Comparison of ENCODE assay signal across 10 cellular contexts in the genomic region with DNA sequence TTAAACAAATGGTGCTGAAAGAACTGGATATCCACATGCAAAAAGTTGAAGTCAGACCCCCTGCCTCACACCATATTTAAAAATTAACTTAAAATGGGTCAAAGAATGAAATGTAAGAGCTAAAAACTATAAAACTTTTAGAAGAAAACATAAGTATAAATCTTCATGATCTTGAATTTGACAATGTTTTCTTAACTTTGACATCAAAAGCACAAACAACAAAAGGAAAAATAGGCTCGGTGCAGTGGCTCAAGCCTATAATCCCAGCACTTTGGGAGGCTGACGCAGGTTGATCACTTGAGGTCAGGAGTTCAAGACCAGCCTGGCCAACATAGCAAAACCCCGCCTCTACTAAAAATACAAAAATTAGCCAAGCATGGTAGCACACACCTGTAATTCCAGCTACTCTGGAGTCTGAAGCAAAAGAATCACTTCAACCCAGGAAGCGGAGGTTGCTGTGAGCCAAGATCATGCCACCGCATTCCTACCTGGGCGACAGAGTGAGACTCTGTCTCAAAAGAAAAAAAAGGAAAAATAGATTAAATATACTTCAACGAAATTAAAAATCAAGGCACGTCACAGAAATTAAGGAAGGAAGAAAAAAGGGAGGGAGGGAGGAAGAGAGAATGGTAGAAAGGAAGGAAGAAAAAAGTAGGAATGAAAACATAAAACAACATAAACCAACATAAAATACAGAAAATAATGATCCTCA. TPM values are rescaled to one million over a fixed set of nuclear protein-coding genes. Genes with fewer than 3 reads are reported as not detected.
DNase-seq lines count a peak whose midpoint lies in the region; ATAC-seq and TF ChIP-seq lines count a peak whose summit lies in the region.
"Had no signal": no experiment of that assay in that cellular context is flagged by ENCODE, and none has a peak within 500 bp of the region (broad histone marks: within the 10 kb centered on the region; RNA-seq: fewer than 3 reads in every experiment).

No MANE protein-coding gene starts in this region.

- 0 out of 2 replicates have a peak overlapping the region, but pooled peaks have one; percentile 96 for H3K4me3 ChIP-seq in BLaER1

- H3K27ac ChIP-seq in BLaER1: no peak overlapping the region
- H3K27ac ChIP-seq in KOPT-K1 (ENCODE audit: low read depth, low read length, poor library complexity, severe bottlenecking): peak overlapping the region; percentile 65
- no peak overlapping the region for H3K27ac ChIP-seq in caudate nucleus (ENCODE audit: low read depth, low read length)

- no peaks in the 10 kb centered on the region for H3K9me3 ChIP-seq in BLaER1
- H3K9me3 ChIP-seq in KOPT-K1 (ENCODE audit: insufficient read depth, low read length, poor library complexity, severe bottlenecking): no peaks in the 10 kb centered on the region

- H3K4me1 ChIP-seq in BLaER1: peaks cover 15% of the 10 kb centered on the region

- DNase-seq in chondrocyte (ENCODE audit: low spot score): no peak
- no peak for DNase-seq in natural killer cell
- no peak for DNase-seq in caudate nucleus (lab: John Stamatoyannopoulos, UW)
- no peak for DNase-seq in NK-92 treated with Interleukin-12 subunit alpha and Interleukin-12 subunit beta, amount 100 ng/mL, for 24 hours (lab: John Stamatoyannopoulos, UW)
- no peak for DNase-seq in NCI-H748 (lab: John Stamatoyannopoulos, UW; ENCODE audit: unreplicated experiment)
- DNase-seq: DMS153; stimulated activated CD4-positive, alpha-beta T cell treated with anti-CD3 and anti-CD28 coated beads, Interleukin-12 subunit alpha, Interleukin-12 subunit beta, amount 100 ng/mL, for 4 hours had no signal

- H3K27me3 Mint-ChIP-seq in chondrocyte (ENCODE audit: low read depth) (no peaks in the 10 kb centered on the region), natural killer cell (ENCODE audit: low read depth in 2 of 2) (no peaks in the 10 kb centered on the region)

- H3K4me1 Mint-ChIP-seq in chondrocyte (ENCODE audit: low read depth): peaks cover 14% of the 10 kb centered on the region
- H3K4me1 Mint-ChIP-seq in natural killer cell: peaks cover 64% of the 10 kb centered on the region in 2 donors

- H3K9ac ChIP-seq in BLaER1: no peak overlapping the region

- H3K36me3 ChIP-seq in BLaER1 (no peaks in the 10 kb centered on the region), KOPT-K1 (ENCODE audit: insufficient read depth, low read length) (no peaks in the 10 kb centered on the region)

- H4K20me1 ChIP-seq in BLaER1: no peaks in the 10 kb centered on the region

- no peak for ATAC-seq in natural killer cell
- ATAC-seq in HG02763 (IDR thresholded peaks at IDR 0.05; ENCODE audit: unreplicated experiment): no peak

- H3K36me3 Mint-ChIP-seq in chondrocyte (ENCODE audit: low read depth) (no peaks in the 10 kb centered on the region), natural killer cell (no peaks in the 10 kb centered on the region)

- H3K9me3 Mint-ChIP-seq in chondrocyte (ENCODE audit: low read depth) (no peaks in the 10 kb centered on the region), natural killer cell (no peaks in the 10 kb centered on the region)

- TF ChIP-seq CTCF in chondrocyte (IDR thresholded peaks at IDR 0.05) (no peak), natural killer cell (IDR thresholded peaks at IDR 0.05) (no peak)

- intact Hi-C loops in natural killer cell (cut with micrococcal nuclease): loop anchor here (10.0 kb wide), 1 partner anchor 117 kb away; the partner anchor contains the start of genes CCPG1 and PIERCE2

- H3K4me3 Mint-ChIP-seq in chondrocyte (ENCODE audit: unreplicated experiment) (peak overlapping the region; percentile 42), natural killer cell (peak overlapping the region; percentile 92)

- peak overlapping the region; percentile 94 for H3K4me2 ChIP-seq in BLaER1

- no peaks in the 10 kb centered on the region for H3K27me3 ChIP-seq in BLaER1

- peak overlapping the region; percentile 32 for H3K27ac Mint-ChIP-seq in chondrocyte (ENCODE audit: unreplicated experiment)
- H3K27ac Mint-ChIP-seq in natural killer cell: peak overlapping the region; percentile 93 to 99

RNA-seq across cellular contexts. Expression of gene RAB27A, which starts 1.5 kb away (rescaled TPM):
- 16.8 to 18.3 TPM (median 17.5 TPM) in 3 replicates for total RNA-seq in chondrocyte
- 100 to 1,000 TPM in 1 of 3 donors, 10 to 100 TPM in 2; 90.0 to 111 (median 98.1) TPM for total RNA-seq in natural killer cell

RNA-seq across cellular contexts. Expression of gene PIGBOS1, which starts 30.8 kb away (rescaled TPM):
- total RNA-seq in chondrocyte (9.5 to 12.3 TPM (median 9.6 TPM) in 3 replicates), natural killer cell (10 to 100 TPM in 1 of 3 donors, 1 to 10 TPM in 2; 7.7 to 10.9 (median 9.3) TPM)

RNA-seq across cellular contexts. Expression of gene PIGB, which starts 30.9 kb away (rescaled TPM):
- total RNA-seq in chondrocyte: 8.1 to 16.9 TPM (median 8.9 TPM) in 3 replicates
- 10 to 100 TPM; 24.9 to 33.5 (median 26.1) TPM for total RNA-seq in natural killer cell
